In genomic region chr15:37075777-37076176, GRCh38 we compare ENCODE assay signal across 14 cellular contexts. TPM values are rescaled to one million over a fixed set of nuclear protein-coding genes. Genes with fewer than 3 reads are reported as not detected.
DNase-seq lines count a peak whose midpoint lies in the region; ATAC-seq and TF ChIP-seq lines count a peak whose summit lies in the region.
"Had no signal": no experiment of that assay in that cellular context is flagged by ENCODE, and none has a peak within 500 bp of the region (broad histone marks: within the 10 kb centered on the region; RNA-seq: fewer than 3 reads in every experiment).

No MANE protein-coding gene starts in this region.

- no TSS peak for BruUV-seq in OCI-LY7 (replicated peaks; lab: Mats Ljungman, UMichigan)

- CTCF ChIA-PET in OCI-LY7 (lab: Charles Lee; ENCODE audit: unreplicated experiment) = no interaction called here

- peak overlapping the region; percentile 31; the same call in 1 of the 2 replicates for H3K4me3 ChIP-seq in GM06990 (replicated peaks; ENCODE audit: low read depth, low read length)
- H3K4me3 ChIP-seq in GM12875 (ENCODE audit: low read depth, low read length) = peak overlapping the region; percentile 11
- H3K4me3 ChIP-seq in OCI-LY7 (ENCODE audit: low read depth, low read length, poor library complexity, severe bottlenecking) = no peak overlapping the region

- H3K9me2 ChIP-seq in OCI-LY7 (ENCODE audit: insufficient read depth, low read length) = no peaks in the 10 kb centered on the region

- H3K27me3 Mint-ChIP-seq in glutamatergic neuron (ENCODE audit: unreplicated experiment) = no peaks in the 10 kb centered on the region

- no peaks in the 10 kb centered on the region for H3K27me3 ChIP-seq in GM06990 (replicated peaks; ENCODE audit: control insufficient read depth, insufficient read depth, low read length)

- no peaks in the 10 kb centered on the region for H3K79me2 ChIP-seq in OCI-LY7 (ENCODE audit: insufficient read depth, low read depth, low read length)

- no peak overlapping the region for H3K4me3 Mint-ChIP-seq in glutamatergic neuron (ENCODE audit: unreplicated experiment)
- H3K4me3 Mint-ChIP-seq: B cell; CD4-positive, alpha-beta T cell; IgD-negative memory B cell had no signal

- H3K27ac ChIP-seq in OCI-LY7 (ENCODE audit: low read depth, low read length, poor library complexity, severe bottlenecking) = no peak overlapping the region

- no peaks in the 10 kb centered on the region for H3K36me3 Mint-ChIP-seq in glutamatergic neuron (ENCODE audit: unreplicated experiment)
- H3K36me3 Mint-ChIP-seq: IgD-negative memory B cell had no signal

- intact Hi-C loops in OCI-LY7 (cut with micrococcal nuclease; ENCODE audit: unreplicated experiment) = no loop called here

- no peaks in the 10 kb centered on the region for H4K20me1 ChIP-seq in OCI-LY7 (ENCODE audit: insufficient read depth, low read length)

- H3K36me3 ChIP-seq in GM06990 (ENCODE audit: control insufficient read depth, insufficient read depth, low read length) = no peaks in the 10 kb centered on the region; the same call in 1 of the 2 replicates
- H3K36me3 ChIP-seq in OCI-LY7 (ENCODE audit: insufficient read depth, low read length) = peaks cover 26% of the 10 kb centered on the region; the same call in 1 of the 2 replicates

- peak overlapping the region; percentile 57 for H3K27ac Mint-ChIP-seq in glutamatergic neuron (ENCODE audit: unreplicated experiment)
- H3K27ac Mint-ChIP-seq: B cell; CD4-positive, alpha-beta T cell; IgD-negative memory B cell had no signal

- no peak for ATAC-seq in HG03342 (IDR thresholded peaks at IDR 0.05; ENCODE audit: unreplicated experiment)
- ATAC-seq: HCT116 had no signal

- peak overlapping the region; percentile 22; the same call in 1 of the 2 replicates for H3K4me2 ChIP-seq in OCI-LY7 (ENCODE audit: low read length)

- no peak for DNase-seq in GM06990 (ENCODE audit: extremely low read depth, insufficient read length)
- DNase-seq in OCI-LY7 (ENCODE audit: low spot score) = no peak
- DNase-seq in glutamatergic neuron = no peak
- no peak for DNase-seq in middle frontal gyrus (ENCODE audit: extremely low spot score, low spot score)
- DNase-seq in NCI-H446 treated with DMSO at 0.1 percent for 48 hours (lab: John Stamatoyannopoulos, UW) = no peak
- DNase-seq: C1 segment of cervical spinal cord; Calu3; CD4-positive, alpha-beta T cell; DMS 273 treated with DMSO at 0.1 percent for 48 hours had no signal

- POLR2A ChIA-PET in OCI-LY7 (lab: Charles Lee) = no interaction called here

- peaks cover 39% of the 10 kb centered on the region for H3K4me1 Mint-ChIP-seq in glutamatergic neuron (ENCODE audit: low read depth, unreplicated experiment)
- H3K4me1 Mint-ChIP-seq: B cell had no signal

- no peak overlapping the region for H2AFZ ChIP-seq in OCI-LY7 (ENCODE audit: low read length)

- no peak for TF ChIP-seq CTCF in GM06990 (IDR thresholded peaks at IDR 0.05; ENCODE audit: insufficient read depth, low read length, poor library complexity, severe bottlenecking)
- no peak for TF ChIP-seq CTCF in GM12875 (IDR thresholded peaks at IDR 0.05; ENCODE audit: borderline replicate concordance, insufficient read depth, low read depth, low read length)
- TF ChIP-seq CTCF in OCI-LY7 (conservative IDR thresholded peaks at IDR 0.05; ENCODE audit: low read length) = no peak
- TF ChIP-seq CTCF in glutamatergic neuron (IDR thresholded peaks at IDR 0.05; ENCODE audit: partially characterized antibody, unreplicated experiment) = no peak

- H3K9me3 ChIP-seq in OCI-LY7 (ENCODE audit: low read length) = no peaks in the 10 kb centered on the region

- peaks cover 7% of the 10 kb centered on the region for H3K9me3 Mint-ChIP-seq in glutamatergic neuron (ENCODE audit: unreplicated experiment)
- H3K9me3 Mint-ChIP-seq: CD4-positive, alpha-beta T cell; IgD-negative memory B cell had no signal

- no peaks in the 10 kb centered on the region for H3K4me1 ChIP-seq in OCI-LY7 (ENCODE audit: insufficient read depth, low read length, poor library complexity, severe bottlenecking)

RNA-seq across cellular contexts. Expression of gene MEIS2, which starts 24.6 kb away (rescaled TPM):
- total RNA-seq in OCI-LY7 (2014; rRNA removed; shearing (Covaris generic)) = 31.7 and 35.8 TPM in 2 replicates
- total RNA-seq in OCI-LY7 (2022) (31.0 and 32.6 TPM in 2 replicates), glutamatergic neuron (ENCODE audit: unreplicated experiment) (6.0 TPM)
- total RNA-seq: CD4-positive, alpha-beta T cell had no signal
